ENCODE assay signal across 18 cellular contexts in genomic region chr5:126178521-126178920, GRCh38.
DNase-seq lines count a peak whose midpoint lies in the region; ATAC-seq, FAIRE-seq and TF ChIP-seq lines count a peak whose summit lies in the region.
"Had no signal": no experiment of that assay in that cellular context is flagged by ENCODE, and none has a peak within 500 bp of the region (broad histone marks: within the 10 kb centered on the region; RNA-seq: fewer than 3 reads in every experiment).

No MANE protein-coding gene starts in this region.

- peaks cover 6% of the 10 kb centered on the region for H3K9me3 Mint-ChIP-seq in astrocyte (ENCODE audit: unreplicated experiment)

- no peaks in the 10 kb centered on the region for H3K27me3 Mint-ChIP-seq in astrocyte (ENCODE audit: low read depth, unreplicated experiment)
- H3K27me3 Mint-ChIP-seq: activated naive CD8-positive, alpha-beta T cell treated with anti-CD3 and anti-CD28 coated beads for 36 hours had no signal

- H3K4me3 Mint-ChIP-seq in astrocyte (ENCODE audit: unreplicated experiment): no peak overlapping the region
- H3K4me3 Mint-ChIP-seq: activated naive CD8-positive, alpha-beta T cell treated with anti-CD3 and anti-CD28 coated beads for 36 hours had no signal

- peak; percentile 18 for DNase-seq in GM04504 (ENCODE audit: low read depth)
- peak; percentile 86 for DNase-seq in astrocyte (ENCODE audit: low read depth)
- DNase-seq in foreskin fibroblast: peak; percentile 56 to 84
- DNase-seq in osteoblast (ENCODE audit: insufficient read length, low spot score, missing footprints): peak; percentile 22
- DNase-seq in activated CD4-positive, alpha-beta T cell treated with anti-CD3 and anti-CD28 coated beads for 48 hours: no peak
- DNase-seq: activated naive CD8-positive, alpha-beta T cell treated with anti-CD3 and anti-CD28 coated beads for 36 hours; activated T-cell treated with anti-CD3 and anti-CD28 coated beads for 4 hours; dermis blood vessel endothelial cell; esophagus squamous epithelium; NCI-H187 treated with DMSO at 0.1 percent for 48 hours; NCI-H748 treated with DMSO at 0.1 percent for 48 hours; T-helper 2 cell had no signal

- no peak overlapping the region for H3K4me2 ChIP-seq in astrocyte (ENCODE audit: low read length)
- no peak overlapping the region for H3K4me2 ChIP-seq in osteoblast (ENCODE audit: insufficient read depth, low read length)

- H3K9me3 ChIP-seq in astrocyte (ENCODE audit: insufficient read depth, low read depth, low read length) (no peaks in the 10 kb centered on the region), osteoblast (ENCODE audit: low read depth, low read length) (no peaks in the 10 kb centered on the region)
- H3K9me3 ChIP-seq: esophagus squamous epithelium, HAP-1, suprapubic skin had no signal

- no peaks in the 10 kb centered on the region for H3K4me1 Mint-ChIP-seq in astrocyte (ENCODE audit: low read depth, unreplicated experiment)
- H3K4me1 Mint-ChIP-seq: activated naive CD8-positive, alpha-beta T cell treated with anti-CD3 and anti-CD28 coated beads for 36 hours had no signal

- no peaks in the 10 kb centered on the region for H3K4me1 ChIP-seq in astrocyte (ENCODE audit: insufficient read depth, low read length)
- H3K4me1 ChIP-seq in osteoblast (ENCODE audit: insufficient read depth, low read length): peaks cover 3% of the 10 kb centered on the region
- H3K4me1 ChIP-seq: esophagus squamous epithelium, HAP-1, suprapubic skin had no signal

- no peak overlapping the region for H3K9ac ChIP-seq in astrocyte (ENCODE audit: low read length)

- no peak for ATAC-seq in HG03159 (IDR thresholded peaks at IDR 0.05; ENCODE audit: unreplicated experiment)
- no peak for ATAC-seq in GM21423 (IDR thresholded peaks at IDR 0.05; ENCODE audit: unreplicated experiment)
- no peak for ATAC-seq in HG03280 (IDR thresholded peaks at IDR 0.05; ENCODE audit: unreplicated experiment)

- no peak overlapping the region for H3K4me3 ChIP-seq in astrocyte (ENCODE audit: insufficient read depth, low read depth, low read length)
- H3K4me3 ChIP-seq in foreskin fibroblast (ENCODE audit: low read depth in 1 of 2, low read length in 2 of 2): no peak overlapping the region
- no peak overlapping the region for H3K4me3 ChIP-seq in osteoblast (ENCODE audit: insufficient read depth, low read length)
- H3K4me3 ChIP-seq: esophagus squamous epithelium, HAP-1, suprapubic skin had no signal

- no peak overlapping the region for H2AFZ ChIP-seq in astrocyte (ENCODE audit: low read depth, low read length)
- H2AFZ ChIP-seq in osteoblast (ENCODE audit: low read length): no peak overlapping the region

- no peak overlapping the region for H3K27ac Mint-ChIP-seq in astrocyte (ENCODE audit: unreplicated experiment)
- H3K27ac Mint-ChIP-seq: activated naive CD8-positive, alpha-beta T cell treated with anti-CD3 and anti-CD28 coated beads for 36 hours had no signal

- H3K27ac ChIP-seq in astrocyte (ENCODE audit: low read depth, low read length) (no peak overlapping the region), osteoblast (ENCODE audit: low read depth, low read length) (peak overlapping the region; percentile 27)
- H3K27ac ChIP-seq: esophagus squamous epithelium, RWPE1, suprapubic skin had no signal

- no peak for TF ChIP-seq CTCF in astrocyte (IDR thresholded peaks at IDR 0.05; ENCODE audit: insufficient read depth, low read depth, low read length)
- TF ChIP-seq CTCF in foreskin fibroblast (IDR thresholded peaks at IDR 0.05; ENCODE audit: low read depth, low read length): no peak
- TF ChIP-seq CTCF in osteoblast (IDR thresholded peaks at IDR 0.05; ENCODE audit: extremely low read depth, low read depth, low read length): no peak

- no peaks in the 10 kb centered on the region for H3K79me2 ChIP-seq in astrocyte (ENCODE audit: insufficient read depth, low read length)
- H3K79me2 ChIP-seq in osteoblast (ENCODE audit: insufficient read depth, low read length): no peaks in the 10 kb centered on the region

- H3K36me3 ChIP-seq in astrocyte (ENCODE audit: insufficient read depth, low read length) (no peaks in the 10 kb centered on the region), osteoblast (ENCODE audit: insufficient read depth, low read length) (no peaks in the 10 kb centered on the region)
- H3K36me3 ChIP-seq: esophagus squamous epithelium, HAP-1, suprapubic skin had no signal

- no peak for FAIRE-seq in astrocyte (lab: Jason Lieb, UNC)

- no peaks in the 10 kb centered on the region for H3K36me3 Mint-ChIP-seq in astrocyte (ENCODE audit: low read depth, unreplicated experiment)
- H3K36me3 Mint-ChIP-seq: activated naive CD8-positive, alpha-beta T cell treated with anti-CD3 and anti-CD28 coated beads for 36 hours had no signal

- H3K27me3 ChIP-seq in astrocyte (ENCODE audit: insufficient read depth, low read length) (no peaks in the 10 kb centered on the region), osteoblast (ENCODE audit: insufficient read depth, low read length) (no peaks in the 10 kb centered on the region)
- H3K27me3 ChIP-seq: esophagus squamous epithelium, suprapubic skin had no signal

- H4K20me1 ChIP-seq in astrocyte (ENCODE audit: insufficient read depth, low read length) (no peaks in the 10 kb centered on the region), osteoblast (ENCODE audit: insufficient read depth, low read length) (no peaks in the 10 kb centered on the region)
